17 cellular contexts compared by ENCODE assay signal in the genomic region with DNA sequence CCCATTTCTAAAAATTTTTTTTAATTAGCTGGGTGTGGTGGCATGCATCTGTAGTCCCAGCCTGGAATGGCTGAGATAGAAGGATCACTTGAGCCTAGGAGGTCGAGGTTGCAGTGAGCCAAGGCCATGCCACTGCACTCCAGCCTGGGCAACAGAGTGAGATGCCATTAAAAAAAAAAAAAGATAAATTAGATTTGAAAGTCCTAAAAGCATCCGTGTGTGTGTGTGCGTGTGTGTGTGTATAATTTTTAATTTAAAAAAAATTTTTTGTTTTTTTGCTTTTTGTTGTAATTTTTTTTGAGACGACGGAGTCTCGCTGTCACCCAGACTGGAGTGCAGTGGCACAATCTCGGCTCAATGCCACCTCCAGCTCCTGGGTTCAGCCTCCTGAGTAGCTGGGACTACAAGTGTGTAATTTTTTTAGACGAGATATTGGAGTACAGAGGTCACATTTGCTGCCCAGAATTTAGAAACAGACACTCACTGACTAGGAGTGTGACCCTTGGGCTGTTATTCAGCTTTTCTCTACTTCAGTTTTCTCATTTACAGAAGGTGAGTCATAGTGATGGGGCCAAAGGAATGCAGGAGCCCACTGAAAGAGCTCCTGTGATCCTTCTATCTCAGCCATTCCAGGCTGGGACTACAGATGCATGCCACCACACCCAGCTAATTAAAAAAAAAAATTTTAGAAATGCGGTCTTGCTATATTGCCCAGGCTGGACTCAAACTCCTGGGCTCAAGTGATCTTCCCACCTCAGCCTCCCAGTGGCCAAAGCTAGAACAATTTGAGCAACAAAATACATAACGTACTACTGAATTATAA. TPM values are rescaled to one million over a fixed set of nuclear protein-coding genes. Genes with fewer than 3 reads are reported as not detected.
A peak's percentile ranks its signal among the peaks of the same experiment; 100 is the strongest.
DNase-seq lines count a peak whose midpoint lies in the region; ATAC-seq, FAIRE-seq and TF ChIP-seq lines count a peak whose summit lies in the region.
"Had no signal": no experiment of that assay in that cellular context is flagged by ENCODE, and none has a peak within 500 bp of the region (broad histone marks: within the 10 kb centered on the region; RNA-seq: fewer than 3 reads in every experiment).

No MANE protein-coding gene starts in this region.

- H3K4me3 ChIP-seq in A549 (no peak overlapping the region), fibroblast of villous mesenchyme (ENCODE audit: low read depth, low read length) (no peak overlapping the region)
- H3K4me3 ChIP-seq: SK-N-MC had no signal

- FAIRE-seq in A549 (lab: Jason Lieb, UNC), result no peak
- FAIRE-seq in H54 (lab: Jason Lieb, UNC), result peak; percentile 76

- ATAC-seq in A549 (peak; percentile 79 to 93), HG02642 (IDR thresholded peaks at IDR 0.05; ENCODE audit: poor library complexity, unreplicated experiment) (no peak), HG03196 (IDR thresholded peaks at IDR 0.05; ENCODE audit: unreplicated experiment) (no peak)
- ATAC-seq: stimulated activated naive B cell treated with anti-CD40 and anti-IgM and Interleukin-4, amounts not matched to agents 10 μg/mL and 1 μg/mL and 100 μg/mL, for 72 hours had no signal

- TF ChIP-seq CTCF in A549 (IDR thresholded peaks at IDR 0.05) (peak; percentile 25; the same call in 2 of the 3 replicates), RWPE1 (conservative IDR thresholded peaks at IDR 0.05; ENCODE audit: low read depth) (no peak), fibroblast of villous mesenchyme (IDR thresholded peaks at IDR 0.05; ENCODE audit: insufficient read depth, low read depth, low read length) (peak; percentile 9)

- TF ChIP-seq POLR2A in A549 (IDR thresholded peaks at IDR 0.05; ENCODE audit: low read length) (no peak), H54 (IDR thresholded peaks at IDR 0.05; ENCODE audit: low read depth, low read length) (no peak)

- peak overlapping the region; percentile 63 to 69 for H3K27ac ChIP-seq in A549
- H3K27ac ChIP-seq in RWPE1, result no peak overlapping the region
- H3K27ac ChIP-seq: HL-60, SK-N-MC had no signal

- DNase-seq in A549 (ENCODE audit: low read depth in 1 of 2, low spot score in 1 of 2) (peak; percentile 63 to 83), H54 (ENCODE audit: insufficient read length, low spot score) (no peak), RWPE1 (ENCODE audit: low spot score) (peak; percentile 40), fibroblast of villous mesenchyme (ENCODE audit: low read depth) (no peak), MV-4-11 (lab: John Stamatoyannopoulos, UW) (no peak), DMS 273 (lab: John Stamatoyannopoulos, UW; ENCODE audit: unreplicated experiment) (no peak)
- DNase-seq: activated CD8-positive, alpha-beta memory T cell treated with anti-CD3 and anti-CD28 coated beads for 24 hours; GOT3; mesenchymal stem cell; NCI-H2107; stimulated activated naive B cell treated with anti-CD40 and anti-IgM and Interleukin-4, amounts not matched to agents 10 μg/mL and 1 μg/mL and 100 μg/mL, for 72 hours had no signal

- TF ChIP-seq RAD21 in A549 (conservative IDR thresholded peaks at IDR 0.05 in 1 of 2, IDR thresholded peaks at IDR 0.05 in 1 of 2), result no peak; a peak in 3 of 5 replicates

- WGBS in A549 (ENCODE audit: missing lambda C conversion rate), result 57% methylated on average over 10 of the region's 10 CpGs

- peak overlapping the region; percentile 42 for H3K4me2 ChIP-seq in A549

- CTCF ChIA-PET in A549 (lab: Yijun Ruan, JAX), result interaction anchor here (0.6 to 19.8 kb wide), 13 partner anchors 9 to 410 kb away, joined by 3 to 357 read pairs (median 5); no protein-coding TSS in a partner anchor
- CTCF ChIA-PET in RWPE1 (lab: Yijun Ruan, JAX), result interaction anchor here (0.7 to 0.9 kb wide), 2 partner anchors 10 to 106 kb away, joined by 5 to 7 read pairs; no protein-coding TSS in a partner anchor

- peaks cover 5% of the 10 kb centered on the region; the same call in 1 of the 3 replicates for H3K9me3 ChIP-seq in A549

- TF ChIP-seq EP300 in A549 (IDR thresholded peaks at IDR 0.05), result peak in 1 of 2 experiments; percentile 13; a peak in 1 of 5 replicates

- peaks cover 30% of the 10 kb centered on the region for H3K4me1 ChIP-seq in A549

- POLR2A ChIA-PET in A549 (lab: Yijun Ruan, JAX) (no interaction called here), RWPE1 (lab: Yijun Ruan, JAX; ENCODE audit: low non-redundant PET) (no interaction called here)

TF ChIP-seq in A549, 52 proteins besides CTCF, POLR2A, EP300 and RAD21:
- TF ChIP-seq JUNB (IDR thresholded peaks at IDR 0.05) (peak; percentile 58; the same call in 1 of the 2 replicates), SMC3 (IDR thresholded peaks at IDR 0.05) (no peak), HOXB5 (CRISPR knock-in tag; IDR thresholded peaks at IDR 0.05) (no peak), RARB (CRISPR knock-in tag; IDR thresholded peaks at IDR 0.05) (no peak), CHD2 (IDR thresholded peaks at IDR 0.05; ENCODE audit: low read length, partially characterized antibody) (no peak), KDM5A (IDR thresholded peaks at IDR 0.05) (no peak), GATA3 (IDR thresholded peaks at IDR 0.05; ENCODE audit: borderline replicate concordance) (peak; percentile 64; the same call in 1 of the 2 replicates), HOXB13 (CRISPR knock-in tag; IDR thresholded peaks at IDR 0.05; ENCODE audit: low read depth) (no peak), KDM1A (IDR thresholded peaks at IDR 0.05; ENCODE audit: low read depth) (no peak), ZC3H11A (IDR thresholded peaks at IDR 0.05) (no peak), RNF2 (IDR thresholded peaks at IDR 0.05; ENCODE audit: borderline replicate concordance, low read depth) (no peak), BHLHE40 (IDR thresholded peaks at IDR 0.05; ENCODE audit: low read depth, low read length) (no peak), HDAC2 (IDR thresholded peaks at IDR 0.05) (no peak), CEBPB (IDR thresholded peaks at IDR 0.05) (peak in 1 of 2 experiments; percentile 25; a peak in 1 of 4 replicates), FOSB (CRISPR knock-in tag; IDR thresholded peaks at IDR 0.05) (no peak), TP53 (CRISPR knock-in tag; IDR thresholded peaks at IDR 0.05) (no peak), FOSL2 (IDR thresholded peaks at IDR 0.05) (peak; percentile 73; the same call in 1 of the 2 replicates), FOSL2 (CRISPR knock-in tag; IDR thresholded peaks at IDR 0.05) (peak; percentile 91), NFE2L2 (conservative IDR thresholded peaks at IDR 0.05; ENCODE audit: low read length) (no peak), CHD4 (IDR thresholded peaks at IDR 0.05; ENCODE audit: borderline replicate concordance) (0 out of 2 replicates have a peak, but pooled peaks have one; percentile 20), NPAS2 (CRISPR knock-in tag; IDR thresholded peaks at IDR 0.05; ENCODE audit: borderline replicate concordance) (no peak)
- TF ChIP-seq, protein P1, sequence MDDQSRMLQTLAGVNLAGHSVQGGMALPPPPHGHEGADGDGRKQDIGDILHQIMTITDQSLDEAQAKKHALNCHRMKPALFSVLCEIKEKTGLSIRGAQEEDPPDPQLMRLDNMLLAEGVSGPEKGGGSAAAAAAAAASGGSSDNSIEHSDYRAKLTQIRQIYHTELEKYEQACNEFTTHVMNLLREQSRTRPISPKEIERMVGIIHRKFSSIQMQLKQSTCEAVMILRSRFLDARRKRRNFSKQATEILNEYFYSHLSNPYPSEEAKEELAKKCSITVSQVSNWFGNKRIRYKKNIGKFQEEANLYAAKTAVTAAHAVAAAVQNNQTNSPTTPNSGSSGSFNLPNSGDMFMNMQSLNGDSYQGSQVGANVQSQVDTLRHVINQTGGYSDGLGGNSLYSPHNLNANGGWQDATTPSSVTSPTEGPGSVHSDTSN (IDR thresholded peaks at IDR 0.05), result no peak
- TF ChIP-seq, protein P2, sequence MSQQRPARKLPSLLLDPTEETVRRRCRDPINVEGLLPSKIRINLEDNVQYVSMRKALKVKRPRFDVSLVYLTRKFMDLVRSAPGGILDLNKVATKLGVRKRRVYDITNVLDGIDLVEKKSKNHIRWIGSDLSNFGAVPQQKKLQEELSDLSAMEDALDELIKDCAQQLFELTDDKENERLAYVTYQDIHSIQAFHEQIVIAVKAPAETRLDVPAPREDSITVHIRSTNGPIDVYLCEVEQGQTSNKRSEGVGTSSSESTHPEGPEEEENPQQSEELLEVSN (IDR thresholded peaks at IDR 0.05; ENCODE audit: borderline replicate concordance, low read depth), result no peak
- TF ChIP-seq, protein P3, sequence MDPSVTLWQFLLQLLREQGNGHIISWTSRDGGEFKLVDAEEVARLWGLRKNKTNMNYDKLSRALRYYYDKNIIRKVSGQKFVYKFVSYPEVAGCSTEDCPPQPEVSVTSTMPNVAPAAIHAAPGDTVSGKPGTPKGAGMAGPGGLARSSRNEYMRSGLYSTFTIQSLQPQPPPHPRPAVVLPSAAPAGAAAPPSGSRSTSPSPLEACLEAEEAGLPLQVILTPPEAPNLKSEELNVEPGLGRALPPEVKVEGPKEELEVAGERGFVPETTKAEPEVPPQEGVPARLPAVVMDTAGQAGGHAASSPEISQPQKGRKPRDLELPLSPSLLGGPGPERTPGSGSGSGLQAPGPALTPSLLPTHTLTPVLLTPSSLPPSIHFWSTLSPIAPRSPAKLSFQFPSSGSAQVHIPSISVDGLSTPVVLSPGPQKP (IDR thresholded peaks at IDR 0.05; ENCODE audit: low read depth, low read length), result no peak

RNA-seq across cellular contexts. Expression of a gene that starts 25.5 kb away (rescaled TPM):
- polyA plus RNA-seq in A549 (2011; rRNA removed), result 0.18 and 0.33 TPM in 2 replicates
- polyA plus RNA-seq in A549 (2012; cell fraction: cytosol; rRNA removed), result 0.07 and 0.08 TPM in 2 replicates
- 0.11 and 0.28 TPM in 2 replicates for polyA plus RNA-seq in A549 (2012; cell fraction: nucleus; rRNA removed)
- 0.14 to 0.25 TPM (median 0.17 TPM) in 3 replicates for polyA plus RNA-seq in A549 (2017; fragmentation: RNase III; extraction: RNeasy Plus Mini Kit Qiagen cat#74134 plus additional on column Dnase treatment)
- 0.17 TPM in 1 of 2 replicates, not detected in the other for polyA minus RNA-seq in A549 (2011; rRNA and poly(A)+ RNA removed)
- total RNA-seq in fibroblast of villous mesenchyme, result not detected in 2 replicates
- total RNA-seq: dermis microvascular lymphatic vessel endothelial cell, WTC11 had no signal

RNA-seq across cellular contexts. Expression of a gene that starts 27.1 kb away (rescaled TPM):
- 0.69 and 0.71 TPM in 2 replicates for polyA plus RNA-seq in A549 (2011; rRNA removed)
- 2.7 and 3.9 TPM in 2 replicates for polyA plus RNA-seq in A549 (2012; cell fraction: cytosol; rRNA removed)
- polyA plus RNA-seq in A549 (2012; cell fraction: nucleus; rRNA removed), result 5.4 and 6.5 TPM in 2 replicates
- 2.0 to 2.3 TPM (median 2.2 TPM) in 3 replicates for polyA plus RNA-seq in A549 (2017; fragmentation: RNase III; extraction: RNeasy Plus Mini Kit Qiagen cat#74134 plus additional on column Dnase treatment)
- 1.7 and 1.8 TPM in 2 replicates for polyA minus RNA-seq in A549 (2011; rRNA and poly(A)+ RNA removed)
- 12.5 and 21.3 TPM in 2 replicates for total RNA-seq in fibroblast of villous mesenchyme
- total RNA-seq: dermis microvascular lymphatic vessel endothelial cell had no signal

Comparison
In these comparisons a context has a peak if more than half of its experiments do, and no peak if none do; other contexts are left out.
1. ATAC-seq: peak in A549 (2 of 2); none in HG02642 (single experiment) and HG03196 (single experiment).
2. DNase-seq: peak in A549 (2 of 2) and RWPE1 (single experiment); none in H54 (single experiment), fibroblast of villous mesenchyme (single experiment), MV-4-11 (single experiment) and DMS 273 (single experiment).